In genomic region chr6:31547727-31548422, GRCh38 we compare ENCODE assay signal across 1 cellular context.
TF ChIP-seq lines count a peak whose summit lies in the region.

No MANE protein-coding gene starts in this region.

TF ChIP-seq in GM23338, 12 proteins besides CTCF, POLR2A, EP300 and RAD21 (continued from another document):
- TF ChIP-seq REST (IDR thresholded peaks at IDR 0.05; ENCODE audit: unreplicated experiment) (no peak), NANOG (IDR thresholded peaks at IDR 0.05; ENCODE audit: borderline replicate concordance) (no peak), STAT1 (IDR thresholded peaks at IDR 0.05; ENCODE audit: unreplicated experiment) (no peak)
